ENCODE assay signal across 1 cellular context in the genomic region with DNA sequence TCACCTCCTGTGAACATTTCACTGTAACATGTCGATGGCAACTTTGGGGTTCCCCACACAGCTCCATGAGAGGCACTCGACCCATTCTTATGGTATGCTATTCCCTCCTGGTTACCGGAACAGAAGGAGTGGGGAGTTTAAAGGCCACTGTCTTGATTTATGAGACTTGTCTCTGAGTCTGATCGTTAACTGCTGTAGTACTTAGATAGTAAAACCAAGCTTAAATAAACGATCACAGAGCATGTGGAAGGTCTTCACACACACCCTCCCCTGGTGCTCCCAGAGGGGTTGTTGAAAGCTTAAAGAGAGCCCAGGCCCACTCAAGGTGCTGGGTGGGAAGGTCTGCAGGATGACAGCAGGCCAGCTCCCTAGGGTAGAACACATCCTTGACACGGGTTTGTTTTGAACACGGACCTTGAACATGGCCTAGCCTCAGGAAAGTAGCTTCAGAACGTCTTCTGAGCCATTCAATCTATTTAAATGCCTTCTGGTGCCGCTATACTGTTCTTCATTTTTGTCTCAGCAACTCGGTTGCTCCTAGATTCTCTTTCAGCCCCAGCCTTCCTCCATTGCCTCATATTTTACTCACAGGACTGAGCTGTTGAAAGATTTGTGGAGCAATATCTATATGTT.
TF ChIP-seq lines count a peak whose summit lies in the region.

No MANE protein-coding gene starts in this region.

TF ChIP-seq in HEK293, 187 proteins besides CTCF, POLR2A, EP300 and RAD21 (continued from another document):
- TF ChIP-seq ZNF596 (tag by site-specific recombination; IDR thresholded peaks at IDR 0.05) (peak; percentile 38; the same call in 1 of the 2 replicates), ZBTB10 (tag by site-specific recombination; IDR thresholded peaks at IDR 0.05) (no peak), ZXDB (tag by site-specific recombination; IDR thresholded peaks at IDR 0.05) (0 out of 2 replicates have a peak, but pooled peaks have one; percentile 11), ZNF112 (tag by site-specific recombination; IDR thresholded peaks at IDR 0.05) (no peak), PRDM4 (tag by site-specific recombination; IDR thresholded peaks at IDR 0.05) (peak; percentile 18; the same call in 1 of the 2 replicates), ZNF658 (tag by site-specific recombination; IDR thresholded peaks at IDR 0.05) (no peak), ZNF37A (tag by site-specific recombination; IDR thresholded peaks at IDR 0.05) (no peak), SP3 (tag by site-specific recombination; IDR thresholded peaks at IDR 0.05) (no peak), OVOL3 (tag by site-specific recombination; IDR thresholded peaks at IDR 0.05) (no peak), TSHZ1 (tag by site-specific recombination; IDR thresholded peaks at IDR 0.05; ENCODE audit: borderline replicate concordance) (no peak), ZNF138 (tag by site-specific recombination; IDR thresholded peaks at IDR 0.05; ENCODE audit: borderline replicate concordance) (no peak), ZNF302 (tag by site-specific recombination; IDR thresholded peaks at IDR 0.05; ENCODE audit: low read depth) (no peak), ZNF747 (tag by site-specific recombination; IDR thresholded peaks at IDR 0.05) (no peak), KLF10 (tag by site-specific recombination; IDR thresholded peaks at IDR 0.05) (peak; percentile 82), ZNF239 (tag by site-specific recombination; IDR thresholded peaks at IDR 0.05) (no peak), HOXD13 (CRISPR knock-in tag; IDR thresholded peaks at IDR 0.05; ENCODE audit: borderline replicate concordance) (no peak), OSR2 (tag by site-specific recombination; IDR thresholded peaks at IDR 0.05) (peak; percentile 84), SP7 (tag by site-specific recombination; IDR thresholded peaks at IDR 0.05) (0 out of 2 replicates have a peak, but pooled peaks have one; percentile 31), ZBTB8A (tag by site-specific recombination; IDR thresholded peaks at IDR 0.05) (0 out of 2 replicates have a peak, but pooled peaks have one; percentile 17), ZBTB7A (tag by site-specific recombination; IDR thresholded peaks at IDR 0.05; ENCODE audit: low read depth) (no peak), PRDM2 (tag by site-specific recombination; IDR thresholded peaks at IDR 0.05; ENCODE audit: borderline replicate concordance) (no peak), ZNF555 (tag by site-specific recombination; conservative IDR thresholded peaks at IDR 0.05) (no peak), ZBTB17 (tag by site-specific recombination; IDR thresholded peaks at IDR 0.05) (peak; percentile 82), ZNF175 (tag by site-specific recombination; IDR thresholded peaks at IDR 0.05) (no peak), BCL11A (tag by site-specific recombination; IDR thresholded peaks at IDR 0.05; ENCODE audit: low read depth) (no peak), ZNF600 (tag by site-specific recombination; IDR thresholded peaks at IDR 0.05) (no peak), FEZF1 (tag by site-specific recombination; IDR thresholded peaks at IDR 0.05) (peak; percentile 43), GLIS1 (tag by site-specific recombination; IDR thresholded peaks at IDR 0.05) (peak; percentile 81), ZNF560 (tag by site-specific recombination; IDR thresholded peaks at IDR 0.05; ENCODE audit: borderline replicate concordance) (no peak), ZIC2 (tag by site-specific recombination; IDR thresholded peaks at IDR 0.05) (peak; percentile 64), KLF1 (tag by site-specific recombination; IDR thresholded peaks at IDR 0.05) (no peak), WT1 (tag by site-specific recombination; IDR thresholded peaks at IDR 0.05) (peak; percentile 86), ZNF558 (tag by site-specific recombination; IDR thresholded peaks at IDR 0.05) (no peak), ZNF133 (tag by site-specific recombination; IDR thresholded peaks at IDR 0.05) (no peak), ZBTB20 (tag by site-specific recombination; IDR thresholded peaks at IDR 0.05) (no peak)
- TF ChIP-seq, protein P1, sequence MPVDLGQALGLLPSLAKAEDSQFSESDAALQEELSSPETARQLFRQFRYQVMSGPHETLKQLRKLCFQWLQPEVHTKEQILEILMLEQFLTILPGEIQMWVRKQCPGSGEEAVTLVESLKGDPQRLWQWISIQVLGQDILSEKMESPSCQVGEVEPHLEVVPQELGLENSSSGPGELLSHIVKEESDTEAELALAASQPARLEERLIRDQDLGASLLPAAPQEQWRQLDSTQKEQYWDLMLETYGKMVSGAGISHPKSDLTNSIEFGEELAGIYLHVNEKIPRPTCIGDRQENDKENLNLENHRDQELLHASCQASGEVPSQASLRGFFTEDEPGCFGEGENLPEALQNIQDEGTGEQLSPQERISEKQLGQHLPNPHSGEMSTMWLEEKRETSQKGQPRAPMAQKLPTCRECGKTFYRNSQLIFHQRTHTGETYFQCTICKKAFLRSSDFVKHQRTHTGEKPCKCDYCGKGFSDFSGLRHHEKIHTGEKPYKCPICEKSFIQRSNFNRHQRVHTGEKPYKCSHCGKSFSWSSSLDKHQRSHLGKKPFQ (tag by site-specific recombination; IDR thresholded peaks at IDR 0.05), result peak; percentile 94
- TF ChIP-seq, protein P2, sequence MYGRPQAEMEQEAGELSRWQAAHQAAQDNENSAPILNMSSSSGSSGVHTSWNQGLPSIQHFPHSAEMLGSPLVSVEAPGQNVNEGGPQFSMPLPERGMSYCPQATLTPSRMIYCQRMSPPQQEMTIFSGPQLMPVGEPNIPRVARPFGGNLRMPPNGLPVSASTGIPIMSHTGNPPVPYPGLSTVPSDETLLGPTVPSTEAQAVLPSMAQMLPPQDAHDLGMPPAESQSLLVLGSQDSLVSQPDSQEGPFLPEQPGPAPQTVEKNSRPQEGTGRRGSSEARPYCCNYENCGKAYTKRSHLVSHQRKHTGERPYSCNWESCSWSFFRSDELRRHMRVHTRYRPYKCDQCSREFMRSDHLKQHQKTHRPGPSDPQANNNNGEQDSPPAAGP (tag by site-specific recombination; IDR thresholded peaks at IDR 0.05), result peak; percentile 39; the same call in 1 of the 2 replicates
